In the genomic region with DNA sequence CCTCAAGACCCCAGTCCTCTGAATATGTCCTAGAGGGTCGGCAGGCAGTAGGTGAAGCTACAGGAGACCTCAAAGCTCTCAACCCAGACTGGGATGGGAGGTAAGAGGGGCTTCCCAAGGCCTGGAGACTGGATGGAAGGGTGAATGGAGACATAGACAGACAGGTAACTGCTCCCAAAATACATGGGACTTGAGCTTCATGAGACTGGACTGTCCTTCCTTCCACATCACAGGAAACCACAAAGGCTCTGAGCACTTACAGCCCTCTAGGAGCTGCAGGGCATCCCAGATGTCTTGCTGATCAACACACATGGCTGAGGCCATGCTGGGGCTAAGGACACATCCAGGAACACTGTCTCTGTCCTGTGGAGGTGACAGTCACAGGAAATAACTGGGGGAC, we compare ENCODE assay signal across 22 cellular contexts. TPM values are rescaled to one million over a fixed set of nuclear protein-coding genes. Genes with fewer than 3 reads are reported as not detected.
DNase-seq lines count a peak whose midpoint lies in the region; ATAC-seq and TF ChIP-seq lines count a peak whose summit lies in the region.
"Had no signal": no experiment of that assay in that cellular context is flagged by ENCODE, and none has a peak within 500 bp of the region (broad histone marks: within the 10 kb centered on the region; RNA-seq: fewer than 3 reads in every experiment).

No MANE protein-coding gene starts in this region.

- TF ChIP-seq CTCF in endodermal cell (conservative IDR thresholded peaks at IDR 0.05) (no peak), parathyroid adenoma (IDR thresholded peaks at IDR 0.05) (no peak), mesothelial cell of epicardium (IDR thresholded peaks at IDR 0.05; ENCODE audit: unreplicated experiment) (no peak), colonic mucosa (IDR thresholded peaks at IDR 0.05) (no peak)

- H3K27ac ChIP-seq in endodermal cell (ENCODE audit: low read depth, low read length): no peak overlapping the region
- peak overlapping the region; percentile 62 for H3K27ac ChIP-seq in parathyroid adenoma
- H3K27ac ChIP-seq in colonic mucosa: no peak overlapping the region
- H3K27ac ChIP-seq: 22Rv1, KMS-11, PC-9 had no signal

- H3K36me3 Mint-ChIP-seq in T-helper 2 cell treated with Interferon-gamma antibody and Interleukin-4, amounts not matched to agents 5 μg/mL and 100 μg/mL, for 36 hours (ENCODE audit: low read depth): no peaks in the 10 kb centered on the region
- H3K36me3 Mint-ChIP-seq in T-helper 17 cell (ENCODE audit: low read depth): no peaks in the 10 kb centered on the region
- no peaks in the 10 kb centered on the region for H3K36me3 Mint-ChIP-seq in endodermal cell (ENCODE audit: low read depth)
- peaks cover 9% of the 10 kb centered on the region for H3K36me3 Mint-ChIP-seq in mesothelial cell of epicardium
- H3K36me3 Mint-ChIP-seq: CD14-positive monocyte had no signal

- no peak overlapping the region for H3K9ac ChIP-seq in endodermal cell (ENCODE audit: extremely low read depth, low read length, poor library complexity, severe bottlenecking)
- no peak overlapping the region for H3K9ac ChIP-seq in parathyroid adenoma
- H3K9ac ChIP-seq in colonic mucosa (ENCODE audit: low read depth in 2 of 2, low read length in 2 of 2): no peak overlapping the region
- H3K9ac ChIP-seq: KMS-11 had no signal

- H3K4me1 ChIP-seq in endodermal cell (ENCODE audit: control insufficient read depth, insufficient read depth, low read length) (peaks cover 5% of the 10 kb centered on the region), parathyroid adenoma (peaks cover 27% of the 10 kb centered on the region), colonic mucosa (no peaks in the 10 kb centered on the region)
- H3K4me1 ChIP-seq: Caco-2 had no signal

- H3K27ac Mint-ChIP-seq in T-helper 2 cell treated with Interferon-gamma antibody and Interleukin-4, amounts not matched to agents 5 μg/mL and 100 μg/mL, for 36 hours: no peak overlapping the region
- peak overlapping the region; percentile 84 for H3K27ac Mint-ChIP-seq in T-helper 17 cell
- H3K27ac Mint-ChIP-seq in endodermal cell: no peak overlapping the region
- no peak overlapping the region for H3K27ac Mint-ChIP-seq in mesothelial cell of epicardium

- peak overlapping the region; percentile 27 for H3K4me3 Mint-ChIP-seq in T-helper 2 cell treated with Interferon-gamma antibody and Interleukin-4, amounts not matched to agents 5 μg/mL and 100 μg/mL, for 36 hours
- no peak overlapping the region for H3K4me3 Mint-ChIP-seq in T-helper 17 cell
- peak overlapping the region; percentile 66 for H3K4me3 Mint-ChIP-seq in endodermal cell
- H3K4me3 Mint-ChIP-seq in mesothelial cell of epicardium: no peak overlapping the region

- H2AFZ ChIP-seq in parathyroid adenoma: peak overlapping the region; percentile 86
- H2AFZ ChIP-seq: PC-9 had no signal

- H3K4me1 Mint-ChIP-seq in T-helper 2 cell treated with Interferon-gamma antibody and Interleukin-4, amounts not matched to agents 5 μg/mL and 100 μg/mL, for 36 hours (ENCODE audit: low read depth): peaks cover 11% of the 10 kb centered on the region
- H3K4me1 Mint-ChIP-seq in T-helper 17 cell: peaks cover 13% of the 10 kb centered on the region
- H3K4me1 Mint-ChIP-seq in endodermal cell: peaks cover 5% of the 10 kb centered on the region
- H3K4me1 Mint-ChIP-seq in mesothelial cell of epicardium: peaks cover 10% of the 10 kb centered on the region

- no peak overlapping the region for H3K4me2 ChIP-seq in parathyroid adenoma (ENCODE audit: low read length)
- H3K4me2 ChIP-seq: KMS-11 had no signal

- H3K4me3 ChIP-seq in endodermal cell (ENCODE audit: low read length) (no peak overlapping the region), parathyroid adenoma (ENCODE audit: low read depth, low read length) (no peak overlapping the region), colonic mucosa (no peak overlapping the region)

- H3K9me3 ChIP-seq in T-helper 17 cell (ENCODE audit: control insufficient read depth, low read length, poor library complexity, severe bottlenecking): no peaks in the 10 kb centered on the region
- no peaks in the 10 kb centered on the region for H3K9me3 ChIP-seq in endodermal cell (ENCODE audit: control insufficient read depth, low read length)
- H3K9me3 ChIP-seq in parathyroid adenoma (ENCODE audit: control insufficient read depth, low read length): no peaks in the 10 kb centered on the region
- H3K9me3 ChIP-seq in colonic mucosa: no peaks in the 10 kb centered on the region
- H3K9me3 ChIP-seq: Caco-2 had no signal

- DNase-seq in T-helper 2 cell treated with Interferon-gamma antibody and Interleukin-4, amounts not matched to agents 5 μg/mL and 100 μg/mL, for 36 hours (ENCODE audit: low spot score): no peak
- no peak for DNase-seq in T-helper 2 cell
- DNase-seq in T-helper 17 cell: no peak
- DNase-seq in endodermal cell: peak; percentile 25
- no peak for DNase-seq in mesothelial cell of epicardium (ENCODE audit: low spot score in 2 of 2, unreplicated experiment in 2 of 2)
- DNase-seq in colonic mucosa: no peak
- DNase-seq in DMS53 treated with DMSO at 0.1 percent for 48 hours (lab: John Stamatoyannopoulos, UW; ENCODE audit: unreplicated experiment): no peak
- DNase-seq: Caco-2, GF-D8, GOT3, NCI-H1417 treated with DMSO at 0.1 percent for 48 hours, NCI-H187 treated with DMSO at 0.1 percent for 48 hours, NCI-H226, NCI-H524, PC-9, SIG-M5 had no signal

- H3K36me3 ChIP-seq in endodermal cell (ENCODE audit: control insufficient read depth, insufficient read depth, low read length) (no peaks in the 10 kb centered on the region), parathyroid adenoma (ENCODE audit: control insufficient read depth, insufficient read depth, low read length) (no peaks in the 10 kb centered on the region), colonic mucosa (no peaks in the 10 kb centered on the region)

- intact Hi-C loops in colonic mucosa (cut with DNase I): no loop called here

- H3K27me3 ChIP-seq in endodermal cell (ENCODE audit: control insufficient read depth, insufficient read depth, low read length, poor library complexity, severe bottlenecking) (peaks cover 29% of the 10 kb centered on the region), parathyroid adenoma (ENCODE audit: control insufficient read depth, insufficient read depth, low read length) (no peaks in the 10 kb centered on the region), colonic mucosa (no peaks in the 10 kb centered on the region)

- no peaks in the 10 kb centered on the region for H3K9me3 Mint-ChIP-seq in T-helper 2 cell treated with Interferon-gamma antibody and Interleukin-4, amounts not matched to agents 5 μg/mL and 100 μg/mL, for 36 hours
- H3K9me3 Mint-ChIP-seq in endodermal cell (no peaks in the 10 kb centered on the region), mesothelial cell of epicardium (no peaks in the 10 kb centered on the region)

- peaks cover 8% of the 10 kb centered on the region for H3K27me3 Mint-ChIP-seq in T-helper 2 cell treated with Interferon-gamma antibody and Interleukin-4, amounts not matched to agents 5 μg/mL and 100 μg/mL, for 36 hours (ENCODE audit: low read depth)
- peaks cover 13% of the 10 kb centered on the region for H3K27me3 Mint-ChIP-seq in T-helper 17 cell
- H3K27me3 Mint-ChIP-seq in endodermal cell (ENCODE audit: insufficient read depth): peaks cover 47% of the 10 kb centered on the region
- peaks cover 56% of the 10 kb centered on the region for H3K27me3 Mint-ChIP-seq in mesothelial cell of epicardium (ENCODE audit: low read depth)

- ATAC-seq in T-helper 17 cell: no peak

- WGBS in endodermal cell (ENCODE audit: insufficient coverage in 1 of 2, insufficient read length in 1 of 2), 2 experiments: 74 to 100% methylated on average over 1 of the region's 1 CpG

- H3K79me2 ChIP-seq in parathyroid adenoma: no peaks in the 10 kb centered on the region

RNA-seq across cellular contexts. Expression of a gene that starts 11.6 kb away (rescaled TPM):
- total RNA-seq in T-helper 17 cell: not detected
- total RNA-seq in endodermal cell: 1 to 10 TPM; 1.1 to 1.4 TPM
- 1.5 TPM for polyA plus RNA-seq in endodermal cell (2013, experiment 1 of 2)
- polyA plus RNA-seq in endodermal cell (2013, experiment 2 of 2): 1.1 TPM
- 11.5 to 13.0 TPM (median 12.0 TPM) in 3 replicates for total RNA-seq in mesothelial cell of epicardium
- 1 to 10 TPM; 1.5 to 1.7 TPM for total RNA-seq in colonic mucosa
- total RNA-seq: Caco-2, PC-9 had no signal
- polyA plus RNA-seq: CD14-positive monocyte had no signal

RNA-seq across cellular contexts. Expression of a gene that starts 23.5 kb away (rescaled TPM):
- total RNA-seq in T-helper 17 cell: 10 to 100 TPM; 13.3 to 19.0 TPM
- total RNA-seq in endodermal cell: 10 to 100 TPM; 38.8 to 43.3 TPM
- polyA plus RNA-seq in endodermal cell (2013, experiment 1 of 2): 55.3 TPM
- 45.3 TPM for polyA plus RNA-seq in endodermal cell (2013, experiment 2 of 2)
- 24.3 to 26.5 TPM (median 24.9 TPM) in 3 replicates for total RNA-seq in mesothelial cell of epicardium
- total RNA-seq in colonic mucosa: 10 to 100 TPM; 20.6 to 37.7 TPM

RNA-seq across cellular contexts. Expression of a gene that starts 31.6 kb away (rescaled TPM):
- total RNA-seq in T-helper 17 cell: under 1 TPM; 0.10 to 0.13 TPM
- not detected for total RNA-seq in endodermal cell
- polyA plus RNA-seq in endodermal cell (2013, experiment 1 of 2): not detected
- not detected for polyA plus RNA-seq in endodermal cell (2013, experiment 2 of 2)
- total RNA-seq in mesothelial cell of epicardium: 0.04 TPM in 1 of 3 replicates, not detected in the others
- total RNA-seq in colonic mucosa: 1 to 10 TPM; 2.5 to 4.6 TPM
- total RNA-seq: Caco-2, M059J, PC-9 had no signal
- polyA plus RNA-seq: AG04450 had no signal

RNA-seq across cellular contexts. Expression of a gene that starts 37.2 kb away (rescaled TPM):
- under 1 TPM in 1 of 2 donors, not detected in 1; 0.18 TPM for total RNA-seq in T-helper 17 cell
- under 1 TPM; 0.35 to 0.44 TPM for total RNA-seq in endodermal cell
- polyA plus RNA-seq in endodermal cell (2013, experiment 1 of 2): 0.57 TPM
- polyA plus RNA-seq in endodermal cell (2013, experiment 2 of 2): 0.66 TPM
- total RNA-seq in mesothelial cell of epicardium: 0.27 to 0.40 TPM (median 0.34 TPM) in 3 replicates
- not detected for total RNA-seq in colonic mucosa
- total RNA-seq: Caco-2 had no signal
- polyA plus RNA-seq: CD14-positive monocyte had no signal

RNA-seq across cellular contexts. Expression of a gene that starts 42.5 kb away (rescaled TPM):
- total RNA-seq in T-helper 17 cell (10 to 100 TPM; 36.9 to 40.2 TPM), endodermal cell (10 to 100 TPM; 43.0 to 50.7 TPM), mesothelial cell of epicardium (63.0 to 64.2 TPM (median 63.0 TPM) in 3 replicates), colonic mucosa (10 to 100 TPM; 65.6 to 93.3 TPM)
- 43.7 TPM for polyA plus RNA-seq in endodermal cell (2013, experiment 1 of 2)
- 43.5 TPM for polyA plus RNA-seq in endodermal cell (2013, experiment 2 of 2)

Comparison
In these comparisons a context has a peak if more than half of its experiments do, and no peak if none do; other contexts are left out.
1. H3K4me3 Mint-ChIP-seq: peak in T-helper 2 cell treated with Interferon-gamma antibody and Interleukin-4, amounts not matched to agents 5 μg/mL and 100 μg/mL, for 36 hours (single experiment) and endodermal cell (single experiment); none in T-helper 17 cell (single experiment) and mesothelial cell of epicardium (single experiment).